In the genomic region with DNA sequence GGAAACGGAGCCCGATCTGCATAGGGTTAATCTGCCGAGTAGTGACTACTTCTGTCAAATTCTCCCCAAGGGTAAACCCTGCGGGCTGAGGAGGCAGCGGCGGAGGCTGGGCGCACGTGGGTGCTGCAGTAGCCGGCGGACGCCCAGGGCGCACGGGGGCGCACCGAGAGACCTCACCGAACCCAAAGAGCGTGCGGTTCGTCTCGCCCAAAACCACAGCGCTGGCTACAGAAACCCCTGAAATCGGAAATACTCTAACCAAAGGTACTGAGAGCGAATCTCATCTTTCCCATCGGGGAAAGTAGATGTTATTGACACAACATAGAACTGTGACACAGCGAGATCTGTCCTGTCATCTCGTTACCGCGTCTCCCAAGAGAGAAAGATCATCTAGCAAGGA, we compare ENCODE assay signal across 8 cellular contexts. TPM values are rescaled to one million over a fixed set of nuclear protein-coding genes. Genes with fewer than 3 reads are reported as not detected.
DNase-seq lines count a peak whose midpoint lies in the region; ATAC-seq and TF ChIP-seq lines count a peak whose summit lies in the region.

No MANE protein-coding gene starts in this region.

- POLR2A ChIA-PET in IMR-90 (lab: Charles Lee; ENCODE audit: unreplicated experiment) = no interaction called here

- H3K18ac ChIP-seq in IMR-90 (ENCODE audit: low read depth, low read length) = no peak overlapping the region

- no peak overlapping the region for H2BK5ac ChIP-seq in IMR-90 (ENCODE audit: low read depth, low read length, poor library complexity, severe bottlenecking)

- in situ Hi-C loops in IMR-90 (cut with MboI; ENCODE audit: low sequenced_read_pairs) = no loop called here
- in situ Hi-C loops in mammary epithelial cell (cut with MboI; ENCODE audit: low sequenced_read_pairs in 2 of 2) = no loop called here

- no peak for TF ChIP-seq POLR2A in IMR-90 (IDR thresholded peaks at IDR 0.05; ENCODE audit: low read depth, low read length)

- CTCF ChIA-PET in IMR-90 (lab: Yijun Ruan, JAX) = no interaction called here
- CTCF ChIA-PET in mammary epithelial cell (lab: Charles Lee; ENCODE audit: low non-redundant PET) = no interaction called here

- H3K14ac ChIP-seq in IMR-90 (replicated peaks; ENCODE audit: low read depth, low read length) = no peak overlapping the region

- intact Hi-C loops in IMR-90 (cut with micrococcal nuclease) = no loop called here
- intact Hi-C loops in mammary epithelial cell (cut with micrococcal nuclease) = no loop called here

- peak; percentile 90 for ATAC-seq in GM19351 (IDR thresholded peaks at IDR 0.05; ENCODE audit: unreplicated experiment)
- peak; percentile 92 for ATAC-seq in IMR-90 (ENCODE audit: low read depth)

- H3K23ac ChIP-seq in IMR-90 (ENCODE audit: low read depth, low read length) = no peak overlapping the region

- H2AFZ ChIP-seq in IMR-90 (replicated peaks; ENCODE audit: low read length, poor library complexity) = peak overlapping the region; percentile 28
- no peak overlapping the region for H2AFZ ChIP-seq in mammary epithelial cell (ENCODE audit: low read depth, low read length)

- H2BK20ac ChIP-seq in IMR-90 (ENCODE audit: low read depth, low read length) = no peak overlapping the region

- 3% methylated on average over 9 of the region's 28 CpGs; no CpG with 5 or more reads in 1 of the 2 experiments for WGBS in IMR-90 (ENCODE audit: extremely low coverage in 2 of 2, insufficient read length in 1 of 2), 2 experiments
- 21% methylated on average over 26 of the region's 28 CpGs for WGBS in mammary epithelial cell (ENCODE audit: low coverage, missing lambda C conversion rate)

- H3K9ac ChIP-seq in IMR-90 (ENCODE audit: low read depth, low read length) (no peak overlapping the region), mammary epithelial cell (ENCODE audit: insufficient read depth, low read length) (no peak overlapping the region)

- H3K4me2 ChIP-seq in IMR-90 (ENCODE audit: low read depth, low read length) (peak overlapping the region; percentile 85), mammary epithelial cell (ENCODE audit: insufficient read depth, low read depth, low read length) (peak overlapping the region; percentile 38)

- no peak overlapping the region for H3K27ac ChIP-seq in 22Rv1
- H3K27ac ChIP-seq in IMR-90 (ENCODE audit: insufficient read depth, low read length) = no peak overlapping the region
- H3K27ac ChIP-seq in mammary epithelial cell (ENCODE audit: insufficient read depth, low read depth, low read length) = no peak overlapping the region

- H3K36me3 Mint-ChIP-seq in nephron progenitor cell (ENCODE audit: low read depth) = no peaks in the 10 kb centered on the region

- H4K5ac ChIP-seq in IMR-90 (ENCODE audit: low read depth, low read length) = no peak overlapping the region

- no peak overlapping the region for H4K8ac ChIP-seq in IMR-90 (ENCODE audit: low read depth in 2 of 2, low read length in 2 of 2)

- no peak overlapping the region for H2BK120ac ChIP-seq in IMR-90 (ENCODE audit: low read depth, low read length)

- BruUV-seq in IMR-90 (replicated peaks; lab: Mats Ljungman, UMichigan) (no TSS peak), mammary epithelial cell (replicated peaks; lab: Mats Ljungman, UMichigan) (no TSS peak)

- H3K56ac ChIP-seq in IMR-90 (ENCODE audit: extremely low read depth, insufficient read depth, low read length) = no peak overlapping the region

- H3K4me3 ChIP-seq in IMR-90 (ENCODE audit: insufficient read depth, low read depth, low read length) = peak overlapping the region; percentile 32
- no peak overlapping the region for H3K4me3 ChIP-seq in mammary epithelial cell (replicated peaks in 1 of 3; ENCODE audit: insufficient read depth in 1 of 3, low read depth in 2 of 3, low read length in 3 of 3)

- H3K9me3 Mint-ChIP-seq in nephron progenitor cell = peaks cover 16% of the 10 kb centered on the region

- H3K4me1 ChIP-seq in IMR-90 (ENCODE audit: control insufficient read depth, insufficient read depth, low read length) (no peaks in the 10 kb centered on the region), mammary epithelial cell (ENCODE audit: insufficient read depth, low read length) (no peaks in the 10 kb centered on the region)

- TF ChIP-seq CTCF in 22Rv1 (IDR thresholded peaks at IDR 0.05) (peak; percentile 28; the same call in 1 of the 2 replicates), IMR-90 (conservative IDR thresholded peaks at IDR 0.05; ENCODE audit: low read depth, low read length) (peak; percentile 15; the same call in 1 of the 2 replicates), mammary epithelial cell (conservative IDR thresholded peaks at IDR 0.05 in 1 of 2, IDR thresholded peaks at IDR 0.05 in 1 of 2; ENCODE audit: extremely low read depth in 1 of 2, insufficient read depth in 1 of 2, low read depth in 1 of 2, low read length in 2 of 2) (no peak), nephron progenitor cell (IDR thresholded peaks at IDR 0.05) (no peak)

- no peak overlapping the region for H2AK9ac ChIP-seq in IMR-90 (replicated peaks; ENCODE audit: low read depth, low read length, poor library complexity)

- H3K4ac ChIP-seq in IMR-90 (ENCODE audit: low read depth, low read length) = no peak overlapping the region

- no peak overlapping the region for H2AK5ac ChIP-seq in IMR-90 (ENCODE audit: low read depth, low read length)

- H3K36me3 ChIP-seq in IMR-90 (ENCODE audit: control insufficient read depth, insufficient read depth, low read length) (no peaks in the 10 kb centered on the region), mammary epithelial cell (ENCODE audit: insufficient read depth, low read length) (no peaks in the 10 kb centered on the region)

- DNase-seq in IMR-90 = peak; percentile 13
- DNase-seq in mammary epithelial cell = peak; percentile 10
- peak; percentile 36 for DNase-seq in nephron progenitor cell
- no peak for DNase-seq in SW480 (ENCODE audit: low spot score)
- no peak for DNase-seq in HT-29 (ENCODE audit: low spot score)
- no peak for DNase-seq in AML-193 (lab: John Stamatoyannopoulos, UW)

- H3K4me3 Mint-ChIP-seq in nephron progenitor cell = peak overlapping the region; percentile 76

- H3K79me1 ChIP-seq in IMR-90 (ENCODE audit: low read depth in 1 of 2, low read length in 2 of 2) = no peaks in the 10 kb centered on the region

- H3K9me3 ChIP-seq in IMR-90 (ENCODE audit: control insufficient read depth, insufficient read depth, low read length) (no peaks in the 10 kb centered on the region; the same call in 1 of the 2 replicates), mammary epithelial cell (replicated peaks; ENCODE audit: insufficient read depth, low read length) (no peaks in the 10 kb centered on the region)

- H2BK15ac ChIP-seq in IMR-90 (ENCODE audit: low read depth, low read length) = no peak overlapping the region

- TF ChIP-seq RAD21 in IMR-90 (IDR thresholded peaks at IDR 0.05; ENCODE audit: low read length) = no peak

- no peaks in the 10 kb centered on the region for H3K9me1 ChIP-seq in IMR-90 (ENCODE audit: insufficient read depth, low read length)

- H3K27me3 Mint-ChIP-seq in nephron progenitor cell (ENCODE audit: low read depth, poor library complexity) = peaks cover 49% of the 10 kb centered on the region

- H4K20me1 ChIP-seq in IMR-90 (ENCODE audit: insufficient read depth, low read length) (no peaks in the 10 kb centered on the region), mammary epithelial cell (ENCODE audit: insufficient read depth, low read length) (no peaks in the 10 kb centered on the region)

- H3K27ac Mint-ChIP-seq in nephron progenitor cell = no peak overlapping the region

- peaks cover 8% of the 10 kb centered on the region for H3K4me1 Mint-ChIP-seq in nephron progenitor cell

- H3K27me3 ChIP-seq in IMR-90 (ENCODE audit: control insufficient read depth, insufficient read depth, low read length) (peaks cover 34% of the 10 kb centered on the region), mammary epithelial cell (ENCODE audit: insufficient read depth, low read length) (peaks cover 6% of the 10 kb centered on the region)

- dilution Hi-C loops in IMR-90 (cut with HindIII; ENCODE audit: low sequenced_read_pairs, unreplicated experiment) (no loop called here), mammary epithelial cell (cut with HindIII; ENCODE audit: low sequenced_read_pairs) (no loop called here)

- H4K91ac ChIP-seq in IMR-90 (ENCODE audit: insufficient read depth, low read depth, low read length) = no peak overlapping the region

- no peaks in the 10 kb centered on the region for H3K79me2 ChIP-seq in mammary epithelial cell (ENCODE audit: insufficient read depth, low read length)

TF ChIP-seq in IMR-90, 13 proteins besides CTCF, POLR2A, EP300 and RAD21 (continues in another document):
- TF ChIP-seq NFE2L2 (IDR thresholded peaks at IDR 0.05; ENCODE audit: low read depth, low read length) = no peak
- TF ChIP-seq CHD1 (IDR thresholded peaks at IDR 0.05; ENCODE audit: low read depth, low read length) = no peak
- TF ChIP-seq, protein P1, sequence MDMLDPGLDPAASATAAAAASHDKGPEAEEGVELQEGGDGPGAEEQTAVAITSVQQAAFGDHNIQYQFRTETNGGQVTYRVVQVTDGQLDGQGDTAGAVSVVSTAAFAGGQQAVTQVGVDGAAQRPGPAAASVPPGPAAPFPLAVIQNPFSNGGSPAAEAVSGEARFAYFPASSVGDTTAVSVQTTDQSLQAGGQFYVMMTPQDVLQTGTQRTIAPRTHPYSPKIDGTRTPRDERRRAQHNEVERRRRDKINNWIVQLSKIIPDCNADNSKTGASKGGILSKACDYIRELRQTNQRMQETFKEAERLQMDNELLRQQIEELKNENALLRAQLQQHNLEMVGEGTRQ (IDR thresholded peaks at IDR 0.05; ENCODE audit: low read depth, low read length) = no peak
- TF ChIP-seq, protein P2, sequence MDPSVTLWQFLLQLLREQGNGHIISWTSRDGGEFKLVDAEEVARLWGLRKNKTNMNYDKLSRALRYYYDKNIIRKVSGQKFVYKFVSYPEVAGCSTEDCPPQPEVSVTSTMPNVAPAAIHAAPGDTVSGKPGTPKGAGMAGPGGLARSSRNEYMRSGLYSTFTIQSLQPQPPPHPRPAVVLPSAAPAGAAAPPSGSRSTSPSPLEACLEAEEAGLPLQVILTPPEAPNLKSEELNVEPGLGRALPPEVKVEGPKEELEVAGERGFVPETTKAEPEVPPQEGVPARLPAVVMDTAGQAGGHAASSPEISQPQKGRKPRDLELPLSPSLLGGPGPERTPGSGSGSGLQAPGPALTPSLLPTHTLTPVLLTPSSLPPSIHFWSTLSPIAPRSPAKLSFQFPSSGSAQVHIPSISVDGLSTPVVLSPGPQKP (IDR thresholded peaks at IDR 0.05; ENCODE audit: borderline replicate concordance, low read depth, low read length) = no peak
- no peak for TF ChIP-seq RFX5 (IDR thresholded peaks at IDR 0.05; ENCODE audit: low read depth, low read length)
- TF ChIP-seq BHLHE40 (IDR thresholded peaks at IDR 0.05; ENCODE audit: low read depth, low read length) = no peak
- no peak for TF ChIP-seq CEBPB (IDR thresholded peaks at IDR 0.05; ENCODE audit: low read depth, low read length)

RNA-seq across cellular contexts. Expression of a gene that starts 56.0 kb away (rescaled TPM):
- total RNA-seq in IMR-90 (2012; rRNA removed) (13.3 and 13.9 TPM in 2 replicates), mammary epithelial cell (under 1 TPM; under 0.01 to 0.09 TPM)
- polyA plus RNA-seq in IMR-90 (2012; rRNA removed) (4.5 and 5.9 TPM in 2 replicates), mammary epithelial cell (not detected)
- 2.0 and 2.7 TPM in 2 replicates for polyA plus RNA-seq in IMR-90 (2012; cell fraction: cytosol; rRNA removed)
- polyA plus RNA-seq in IMR-90 (2012; cell fraction: nucleus; rRNA removed; ENCODE audit: low replicate concordance) = 7.7 and 10.1 TPM in 2 replicates
- polyA minus RNA-seq in mammary epithelial cell = not detected
- total RNA-seq in HT-29 (2014; rRNA removed; shearing (Covaris generic)) = 0.18 and 0.23 TPM in 2 replicates

Comparison
In these comparisons a context has a peak if more than half of its experiments do, and no peak if none do; other contexts are left out.
1. CTCF ChIP-seq: peak in 22Rv1 (single experiment) and IMR-90 (single experiment); none in mammary epithelial cell (0 of 2) and nephron progenitor cell (single experiment).
2. DNase-seq: peak in IMR-90 (single experiment), mammary epithelial cell (single experiment) and nephron progenitor cell (single experiment); none in SW480 (single experiment), HT-29 (single experiment) and AML-193 (0 of 2).
3. RNA of a gene that starts 56.0 kb away (total RNA-seq): 13.3 to 13.9 TPM in IMR-90; 0.18 to 0.23 TPM in HT-29 and under 0.01 to 0.09 TPM in mammary epithelial cell; every median in the first group is over 10 times any median in the second.